Comparison of ENCODE assay signal across 1 cellular context in genomic region chr7:146961617-146962016, GRCh38.
TF ChIP-seq lines count a peak whose summit lies in the region.

No MANE protein-coding gene starts in this region.

TF ChIP-seq in HEK293, 187 proteins besides CTCF, POLR2A, EP300 and RAD21 (continued from another document):
- TF ChIP-seq PRDM6 (tag by site-specific recombination; IDR thresholded peaks at IDR 0.05) (no peak), ZNF571 (tag by site-specific recombination; IDR thresholded peaks at IDR 0.05) (no peak), ZNF621 (tag by site-specific recombination; IDR thresholded peaks at IDR 0.05) (no peak), ZNF311 (tag by site-specific recombination; IDR thresholded peaks at IDR 0.05; ENCODE audit: borderline replicate concordance) (no peak), ZNF140 (tag by site-specific recombination; IDR thresholded peaks at IDR 0.05) (no peak), ZNF791 (tag by site-specific recombination; IDR thresholded peaks at IDR 0.05) (no peak), ZNF248 (tag by site-specific recombination; IDR thresholded peaks at IDR 0.05) (no peak), ZBTB21 (tag by site-specific recombination; IDR thresholded peaks at IDR 0.05) (peak; percentile 94), ZNF660 (tag by site-specific recombination; IDR thresholded peaks at IDR 0.05) (no peak), MEIS1 (CRISPR knock-in tag; IDR thresholded peaks at IDR 0.05; ENCODE audit: borderline replicate concordance) (no peak), ZNF148 (tag by site-specific recombination; IDR thresholded peaks at IDR 0.05; ENCODE audit: borderline replicate concordance) (no peak), ZNF114 (tag by site-specific recombination; IDR thresholded peaks at IDR 0.05) (no peak), KLF10 (tag by site-specific recombination; IDR thresholded peaks at IDR 0.05) (no peak), SP3 (tag by site-specific recombination; IDR thresholded peaks at IDR 0.05) (0 out of 2 replicates have a peak, but pooled peaks have one; percentile 24), ZNF785 (tag by site-specific recombination; IDR thresholded peaks at IDR 0.05) (no peak), OSR2 (tag by site-specific recombination; IDR thresholded peaks at IDR 0.05) (no peak), BCL11A (tag by site-specific recombination; IDR thresholded peaks at IDR 0.05; ENCODE audit: low read depth) (no peak), ZBTB1 (tag by site-specific recombination; IDR thresholded peaks at IDR 0.05) (no peak), ZNF645 (tag by site-specific recombination; IDR thresholded peaks at IDR 0.05) (no peak), ZNF394 (tag by site-specific recombination; IDR thresholded peaks at IDR 0.05; ENCODE audit: borderline replicate concordance) (peak; percentile 55; the same call in 1 of the 2 replicates), ZFP41 (tag by site-specific recombination; IDR thresholded peaks at IDR 0.05; ENCODE audit: borderline replicate concordance) (no peak), ZNF585B (tag by site-specific recombination; IDR thresholded peaks at IDR 0.05) (no peak), ZNF214 (tag by site-specific recombination; IDR thresholded peaks at IDR 0.05; ENCODE audit: borderline replicate concordance) (no peak), ZNF768 (tag by site-specific recombination; IDR thresholded peaks at IDR 0.05) (no peak), ZNF629 (tag by site-specific recombination; IDR thresholded peaks at IDR 0.05) (peak; percentile 94), ZNF747 (tag by site-specific recombination; IDR thresholded peaks at IDR 0.05) (no peak), ZNF19 (tag by site-specific recombination; IDR thresholded peaks at IDR 0.05; ENCODE audit: low read depth) (no peak), ZNF473 (tag by site-specific recombination; IDR thresholded peaks at IDR 0.05) (no peak), SP7 (tag by site-specific recombination; IDR thresholded peaks at IDR 0.05) (peak; percentile 64), ZNF514 (tag by site-specific recombination; IDR thresholded peaks at IDR 0.05) (no peak), MYNN (tag by site-specific recombination; IDR thresholded peaks at IDR 0.05; ENCODE audit: borderline replicate concordance) (no peak), ZFP37 (tag by site-specific recombination; IDR thresholded peaks at IDR 0.05) (peak; percentile 83), ZNF174 (tag by site-specific recombination; IDR thresholded peaks at IDR 0.05) (no peak), ZSCAN23 (tag by site-specific recombination; IDR thresholded peaks at IDR 0.05) (0 out of 2 replicates have a peak, but pooled peaks have one; percentile 37), ZNF335 (tag by site-specific recombination; conservative IDR thresholded peaks at IDR 0.05) (0 out of 2 replicates have a peak, but pooled peaks have one; percentile 7), ZNF280D (tag by site-specific recombination; IDR thresholded peaks at IDR 0.05) (0 out of 2 replicates have a peak, but pooled peaks have one; percentile 58), ZNF175 (tag by site-specific recombination; IDR thresholded peaks at IDR 0.05) (no peak), ZNF843 (tag by site-specific recombination; IDR thresholded peaks at IDR 0.05) (0 out of 2 replicates have a peak, but pooled peaks have one; percentile 21), ZNF558 (tag by site-specific recombination; IDR thresholded peaks at IDR 0.05) (peak; percentile 54; the same call in 1 of the 2 replicates), KLF8 (tag by site-specific recombination; IDR thresholded peaks at IDR 0.05) (0 out of 2 replicates have a peak, but pooled peaks have one; percentile 47), ZNF561 (tag by site-specific recombination; IDR thresholded peaks at IDR 0.05; ENCODE audit: borderline replicate concordance) (no peak), ZNF658 (tag by site-specific recombination; IDR thresholded peaks at IDR 0.05) (no peak), ZNF654 (tag by site-specific recombination; IDR thresholded peaks at IDR 0.05; ENCODE audit: low read depth) (0 out of 2 replicates have a peak, but pooled peaks have one; percentile 7), HOXA7 (CRISPR knock-in tag; IDR thresholded peaks at IDR 0.05; ENCODE audit: borderline replicate concordance) (no peak), ZNF76 (tag by site-specific recombination; IDR thresholded peaks at IDR 0.05; ENCODE audit: borderline replicate concordance, low read depth) (no peak), ZFP69B (tag by site-specific recombination; IDR thresholded peaks at IDR 0.05) (no peak), HIC1 (tag by site-specific recombination; IDR thresholded peaks at IDR 0.05) (peak; percentile 95)
- TF ChIP-seq, protein P1, sequence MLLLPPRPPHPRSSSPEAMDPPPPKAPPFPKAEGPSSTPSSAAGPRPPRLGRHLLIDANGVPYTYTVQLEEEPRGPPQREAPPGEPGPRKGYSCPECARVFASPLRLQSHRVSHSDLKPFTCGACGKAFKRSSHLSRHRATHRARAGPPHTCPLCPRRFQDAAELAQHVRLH (tag by site-specific recombination; IDR thresholded peaks at IDR 0.05) = no peak
